ENCODE assay signal across 1 cellular context in genomic region chr1:31055501-31055900, GRCh38.
TF ChIP-seq lines count a peak whose summit lies in the region.

No MANE protein-coding gene starts in this region.

TF ChIP-seq in GM23338, 12 proteins besides CTCF, POLR2A, EP300 and RAD21 (continued from another document):
- TF ChIP-seq ZNF462 (CRISPR knock-in tag; IDR thresholded peaks at IDR 0.05): no peak
